Comparison of ENCODE assay signal across 15 cellular contexts in the genomic region with DNA sequence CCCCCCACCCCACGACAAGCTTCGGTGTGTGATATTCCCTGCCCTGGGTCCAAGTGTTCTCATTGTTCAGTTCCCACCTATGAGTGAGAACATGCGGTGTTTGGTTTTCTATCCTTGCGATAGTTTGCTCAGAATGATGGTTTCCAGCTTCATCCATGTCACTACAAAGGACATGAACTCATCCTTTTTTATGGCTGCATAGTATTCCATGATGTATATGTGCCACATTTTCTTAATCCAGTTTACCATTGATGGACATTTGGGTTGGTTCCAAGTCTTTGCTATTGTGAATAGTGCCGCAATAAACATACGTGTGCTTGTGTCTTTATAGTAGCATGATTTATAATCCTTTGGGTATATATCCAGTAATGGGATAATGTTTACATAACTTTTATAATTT. TPM values are rescaled to one million over a fixed set of nuclear protein-coding genes. Genes with fewer than 3 reads are reported as not detected.
DNase-seq lines count a peak whose midpoint lies in the region; ATAC-seq, FAIRE-seq and TF ChIP-seq lines count a peak whose summit lies in the region.
"Not testable (repeated sequence)": the region's sequence is repeated elsewhere in the genome, so short reads cannot be mapped to it uniquely, and the experiment has no call there.
"Had no signal": no experiment of that assay in that cellular context is flagged by ENCODE, and none has a peak within 500 bp of the region (broad histone marks: within the 10 kb centered on the region; RNA-seq: fewer than 3 reads in every experiment).

No MANE protein-coding gene starts in this region.

- peaks cover 36% of the 10 kb centered on the region for H3K4me1 Mint-ChIP-seq in CD14-positive monocyte

- in situ Hi-C loops in GM12878 (cut with MboI) = not testable (repeated sequence)

- POLR2A ChIA-PET in A549 (lab: Yijun Ruan, JAX) = not testable (repeated sequence)
- POLR2A ChIA-PET in GM12878 (lab: Charles Lee) = interaction anchor here (0.7 to 4.0 kb wide), 11 partner anchors 8 to 45 kb away, joined by 3 to 40 read pairs (median 7); no protein-coding TSS in a partner anchor

- not testable (repeated sequence) for FAIRE-seq in A549 (lab: Jason Lieb, UNC); GM12878 (lab: Jason Lieb, UNC)

- RAD21 ChIA-PET in GM12878 (lab: Charles Lee; ENCODE audit: unreplicated experiment) = interaction anchor here (0.6 to 5.6 kb wide), 15 partner anchors 8 to 883 kb away, joined by 3 to 117 read pairs (median 12); no protein-coding TSS in a partner anchor

- H3K9ac ChIP-seq in GM12878 (ENCODE audit: control insufficient read depth, insufficient read depth, low read length) = not testable (repeated sequence)

- CTCF ChIA-PET in A549 (lab: Yijun Ruan, JAX) = not testable (repeated sequence)
- CTCF ChIA-PET in GM12878 (lab: Yijun Ruan, JAX) = interaction anchor here (0.9 to 5.6 kb wide), 15 partner anchors 8 to 517 kb away, joined by 3 to 110 read pairs (median 6); no protein-coding TSS in a partner anchor

- H3K4me3 ChIP-seq in A549; HL-60 (replicated peaks; ENCODE audit: insufficient read depth, low read length); GM12878; breast epithelium; left ventricle myocardium inferior; neutrophil (ENCODE audit: low read depth in 1 of 2, low read length in 1 of 2): not testable (repeated sequence)

- not testable (repeated sequence) for H3K27me3 Mint-ChIP-seq in CD14-positive monocyte (ENCODE audit: low read depth in 3 of 3)

- not testable (repeated sequence) for H3K9me3 ChIP-seq in A549; GM12878 (replicated peaks; ENCODE audit: control insufficient read depth, insufficient read depth, low read length); breast epithelium; left ventricle myocardium inferior (replicated peaks); neutrophil

- DNase-seq in A549 (ENCODE audit: low read depth in 1 of 2, low spot score in 1 of 2); CD14-positive monocyte (ENCODE audit: low spot score); HL-60 (ENCODE audit: low read depth in 1 of 2, low spot score in 1 of 2); GM12878 (ENCODE audit: low read depth, low spot score); breast epithelium (ENCODE audit: low spot score in 2 of 2); left ventricle myocardium inferior: not testable (repeated sequence)

- H3K79me2 ChIP-seq in GM12878 (ENCODE audit: control insufficient read depth, insufficient read depth, low read length) = not testable (repeated sequence)

- ATAC-seq in A549, GM12878: not testable (repeated sequence)

- not testable (repeated sequence) for H3K36me3 ChIP-seq in GM12878 (ENCODE audit: control insufficient read depth in 2 of 2, insufficient read depth in 2 of 2, low read length in 1 of 2); breast epithelium; left ventricle myocardium inferior; neutrophil

- H3K27me3 ChIP-seq in HL-60 (ENCODE audit: insufficient read depth, poor library complexity, severe bottlenecking); GM12878 (replicated peaks in 1 of 2; ENCODE audit: control insufficient read depth in 2 of 2, insufficient read depth in 2 of 2, low read length in 1 of 2); breast epithelium; left ventricle myocardium inferior (ENCODE audit: low read depth); neutrophil: not testable (repeated sequence)

- not testable (repeated sequence) for H3K4me3 Mint-ChIP-seq in CD14-positive monocyte

- not testable (repeated sequence) for H2AFZ ChIP-seq in GM12878 (ENCODE audit: control insufficient read depth, low read depth, low read length)

- H3K36me3 Mint-ChIP-seq in CD14-positive monocyte = not testable (repeated sequence)

- H3K4me1 ChIP-seq in A549 (peaks cover 37% of the 10 kb centered on the region), left ventricle myocardium inferior (peaks cover 15% of the 10 kb centered on the region), neutrophil (ENCODE audit: control insufficient read depth in 1 of 2, insufficient read depth in 1 of 2, low read depth in 1 of 2, low read length in 1 of 2) (peaks cover 40 to 47% of the 10 kb centered on the region in 2 experiments)
- H3K4me1 ChIP-seq in GM12878 (ENCODE audit: control insufficient read depth, insufficient read depth, low read length); breast epithelium: not testable (repeated sequence)

- WGBS in A549 (ENCODE audit: missing lambda C conversion rate) = 91% methylated on average over 6 of the region's 6 CpGs
- 76% methylated on average over 6 of the region's 6 CpGs for WGBS in GM12878 (ENCODE audit: insufficient coverage, insufficient replicate concordance, low lambda C conversion rate, missing lambda C conversion rate)

- SMC1A ChIA-PET in GM12878 (lab: Charles Lee; ENCODE audit: uncharacterized antibody, unreplicated experiment) = interaction anchor here (0.8 to 5.4 kb wide), 17 partner anchors 10 to 333 kb away, joined by 3 to 106 read pairs (median 5); no protein-coding TSS in a partner anchor

- not testable (repeated sequence) for H3K27ac ChIP-seq in A549; GM12878 (ENCODE audit: control insufficient read depth, insufficient read depth)
- H3K27ac ChIP-seq in HL-60 (replicated peaks) = peak overlapping the region; percentile 84
- peak overlapping the region; percentile 45 to 54 for H3K27ac ChIP-seq in breast epithelium
- H3K27ac ChIP-seq in left ventricle myocardium inferior (replicated peaks) = peak overlapping the region; percentile 47
- peak overlapping the region; percentile 91 for H3K27ac ChIP-seq in neutrophil

- TF ChIP-seq CTCF in A549 (IDR thresholded peaks at IDR 0.05); CD14-positive monocyte (IDR thresholded peaks at IDR 0.05); HL-60 (IDR thresholded peaks at IDR 0.05; ENCODE audit: insufficient read depth, low read length); GM12878 (IDR thresholded peaks at IDR 0.05 in 2 of 3, conservative IDR thresholded peaks at IDR 0.05 in 1 of 3; ENCODE audit: control insufficient read depth in 2 of 3, extremely low read depth in 1 of 3, insufficient read depth in 1 of 3, low read depth in 3 of 3, low read length in 3 of 3); breast epithelium (IDR thresholded peaks at IDR 0.05); left ventricle myocardium inferior (IDR thresholded peaks at IDR 0.05; ENCODE audit: borderline replicate concordance); neutrophil (IDR thresholded peaks at IDR 0.05): not testable (repeated sequence)

- intact Hi-C loops in CD14-positive monocyte (cut with micrococcal nuclease) (loop anchor here (5.0 kb wide), 1 partner anchor 37 kb away; no protein-coding TSS in a partner anchor), GM12878 (cut with micrococcal nuclease; ENCODE audit: unreplicated experiment) (loop anchor here (1.0 kb wide), 1 partner anchor 17 kb away; no protein-coding TSS in a partner anchor)
- intact Hi-C loops in breast epithelium (cut with DNase I; ENCODE audit: low total_unique reads); left ventricle myocardium inferior (cut with micrococcal nuclease): not testable (repeated sequence)

- not testable (repeated sequence) for H3K9me3 Mint-ChIP-seq in CD14-positive monocyte

- BruUV-seq in GM12878 (replicated peaks; lab: Mats Ljungman, UMichigan) = not testable (repeated sequence)

- not testable (repeated sequence) for H3K4me2 ChIP-seq in A549; GM12878 (ENCODE audit: control insufficient read depth, insufficient read depth)

- TF ChIP-seq POLR2A in A549 (IDR thresholded peaks at IDR 0.05; ENCODE audit: low read length); GM12878 (IDR thresholded peaks at IDR 0.05; ENCODE audit: low read depth, low read length); breast epithelium (IDR thresholded peaks at IDR 0.05): not testable (repeated sequence)

- peak overlapping the region; percentile 97 to 100 (median 99) for H3K27ac Mint-ChIP-seq in CD14-positive monocyte

- TF ChIP-seq RAD21 in A549 (conservative IDR thresholded peaks at IDR 0.05 in 1 of 2, IDR thresholded peaks at IDR 0.05 in 1 of 2); GM12878 (IDR thresholded peaks at IDR 0.05; ENCODE audit: insufficient read depth, low read depth, low read length): not testable (repeated sequence)

- not testable (repeated sequence) for H4K20me1 ChIP-seq in GM12878 (ENCODE audit: control insufficient read depth, insufficient read depth)

- TF ChIP-seq EP300 in A549 (IDR thresholded peaks at IDR 0.05); GM12878 (IDR thresholded peaks at IDR 0.05; ENCODE audit: borderline replicate concordance in 1 of 2, control insufficient read depth in 1 of 2, low read depth in 2 of 2, low read length in 2 of 2): not testable (repeated sequence)

RNA-seq across cellular contexts. Expression of a gene that starts 4.4 kb away (rescaled TPM):
- polyA plus RNA-seq in A549 (2011; rRNA removed) (26.6 and 27.2 TPM in 2 replicates), A549 (2017; fragmentation: RNase III; extraction: RNeasy Plus Mini Kit Qiagen cat#74134 plus additional on column Dnase treatment) (5.2 to 7.3 TPM (median 6.6 TPM) in 3 replicates), CD14-positive monocyte (1 to 10 TPM; 5.1 to 5.8 TPM), GM12878 (2011; rRNA removed) (108 and 130 TPM in 2 replicates), GM12878 (2014; fragmentation: Illumina TruSeq; extraction: Trizol) (3.4 and 6.5 TPM in 2 replicates), GM12878 (2014; fragmentation: Nextera tagmentation; extraction: Ambion mirVana) (1 to 10 TPM; 3.1 to 3.4 TPM), GM12878 (2014; rRNA removed) (2.4 and 2.9 TPM in 2 replicates), GM12878 (2016; fragmentation: Nextera tagmentation; extraction: Ambion mirVana) (1 to 10 TPM; 4.3 to 5.8 TPM)
- 4.6 and 6.0 TPM in 2 replicates for polyA plus RNA-seq in A549 (2012; cell fraction: cytosol; rRNA removed)
- 7.7 and 16.9 TPM in 2 replicates for polyA plus RNA-seq in A549 (2012; cell fraction: nucleus; rRNA removed)
- 36.8 and 43.7 TPM in 2 replicates for polyA minus RNA-seq in A549 (2011; rRNA and poly(A)+ RNA removed)
- 526 and 546 TPM in 2 replicates for total RNA-seq in GM12878 (2013; cell fraction: nucleolus; rRNA removed)
- total RNA-seq in GM12878 (2014; rRNA removed) (3.2 and 4.4 TPM in 2 replicates), GM12878 (2014; rRNA removed; fragmentation: Illumina TruSeq; extraction: Trizol) (3.8 and 5.1 TPM in 2 replicates), GM12878 (2021) (7.5 and 7.8 TPM in 2 replicates), breast epithelium (10 to 100 TPM; 21.1 to 36.9 (median 24.9) TPM), left ventricle myocardium inferior (59.5 TPM)
- 2.0 TPM for polyA plus RNA-seq in GM12878 (2011; ENCODE audit: low read depth)
- polyA plus RNA-seq in GM12878 (2011; cell fraction: cytosol; rRNA removed) = 53.4 and 59.3 TPM in 2 replicates
- 108 and 131 TPM in 2 replicates for polyA plus RNA-seq in GM12878 (2011; cell fraction: nucleus; rRNA removed)
- 1.2 and 2.7 TPM in 2 replicates for polyA plus RNA-seq in GM12878 (2012)
- 228 and 285 TPM in 2 replicates for polyA minus RNA-seq in GM12878 (2011; rRNA and poly(A)+ RNA removed)
- polyA minus RNA-seq in GM12878 (2011; cell fraction: cytosol; rRNA and poly(A)+ RNA removed) = 42.9 and 75.5 TPM in 2 replicates
- polyA minus RNA-seq in GM12878 (2011; cell fraction: nucleus; rRNA and poly(A)+ RNA removed) = 205 and 292 TPM in 2 replicates
- total RNA-seq: G401 had no signal

RNA-seq across cellular contexts. Expression of a gene that starts 28.5 kb away (rescaled TPM):
- polyA plus RNA-seq in A549 (2011; rRNA removed) (not detected in 2 replicates), A549 (2017; fragmentation: RNase III; extraction: RNeasy Plus Mini Kit Qiagen cat#74134 plus additional on column Dnase treatment) (not detected in 3 replicates), CD14-positive monocyte (not detected), GM12878 (2011; rRNA removed) (0.35 TPM in 1 of 2 replicates, not detected in the other), GM12878 (2014; fragmentation: Illumina TruSeq; extraction: Trizol) (not detected in 2 replicates), GM12878 (2014; fragmentation: Nextera tagmentation; extraction: Ambion mirVana) (not detected), GM12878 (2014; rRNA removed) (not detected in 2 replicates), GM12878 (2016; fragmentation: Nextera tagmentation; extraction: Ambion mirVana) (not detected)
- not detected in 2 replicates for polyA plus RNA-seq in A549 (2012; cell fraction: cytosol; rRNA removed)
- polyA plus RNA-seq in A549 (2012; cell fraction: nucleus; rRNA removed) = not detected in 2 replicates
- polyA minus RNA-seq in A549 (2011; rRNA and poly(A)+ RNA removed) = not detected in 2 replicates
- not detected in 2 replicates for total RNA-seq in GM12878 (2013; cell fraction: nucleolus; rRNA removed)
- total RNA-seq in GM12878 (2014; rRNA removed) (not detected in 2 replicates), GM12878 (2014; rRNA removed; fragmentation: Illumina TruSeq; extraction: Trizol) (not detected in 2 replicates), GM12878 (2021) (not detected in 2 replicates), breast epithelium (1 to 10 TPM in 1 of 3 donors, not detected in 2; 1.3 TPM), left ventricle myocardium inferior (not detected)
- polyA plus RNA-seq in GM12878 (2011; ENCODE audit: low read depth) = not detected
- polyA plus RNA-seq in GM12878 (2011; cell fraction: cytosol; rRNA removed) = not detected in 2 replicates
- not detected in 2 replicates for polyA plus RNA-seq in GM12878 (2011; cell fraction: nucleus; rRNA removed)
- not detected in 2 replicates for polyA plus RNA-seq in GM12878 (2012)
- polyA minus RNA-seq in GM12878 (2011; rRNA and poly(A)+ RNA removed) = not detected in 2 replicates
- not detected in 2 replicates for polyA minus RNA-seq in GM12878 (2011; cell fraction: cytosol; rRNA and poly(A)+ RNA removed)
- polyA minus RNA-seq in GM12878 (2011; cell fraction: nucleus; rRNA and poly(A)+ RNA removed) = not detected in 2 replicates
- total RNA-seq: A172; A673; CD4-positive, alpha-beta memory T cell; CD4-positive, CD25-positive, alpha-beta regulatory T cell; CD8-positive, alpha-beta memory T cell; Daoy; G401 had no signal
- polyA plus RNA-seq: AG04450; CD4-positive, alpha-beta memory T cell; CD4-positive, CD25-positive, alpha-beta regulatory T cell; CD8-positive, alpha-beta memory T cell had no signal
